In genomic region chr4:149896428-149896827, GRCh38 we compare ENCODE assay signal across 9 cellular contexts.
DNase-seq lines count a peak whose midpoint lies in the region; ATAC-seq, FAIRE-seq and TF ChIP-seq lines count a peak whose summit lies in the region.
"Had no signal": no experiment of that assay in that cellular context is flagged by ENCODE, and none has a peak within 500 bp of the region (broad histone marks: within the 10 kb centered on the region; RNA-seq: fewer than 3 reads in every experiment).

No MANE protein-coding gene starts in this region.

- ATAC-seq in HG02885 (IDR thresholded peaks at IDR 0.05; ENCODE audit: poor library complexity, unreplicated experiment) (peak; percentile 44), GM21717 (IDR thresholded peaks at IDR 0.05; ENCODE audit: unreplicated experiment) (no peak)
- ATAC-seq: stimulated activated naive CD8-positive, alpha-beta T cell treated with anti-CD3 and anti-CD28 coated beads, Interleukin-15, Interleukin-2, amounts not matched to agents 100 U/mL and 50 U/mL, for 24 hours had no signal

- DNase-seq in COLO829 (ENCODE audit: low spot score): peak; percentile 59
- peak; percentile 55 for DNase-seq in left kidney (ENCODE audit: low read depth, low spot score)
- DNase-seq in stimulated activated CD4-positive, alpha-beta T cell treated with anti-CD3 and anti-CD28 coated beads, Interleukin-15, amount 100 ng/mL, for 24 hours: no peak
- no peak for DNase-seq in iPS-NIHi11 (ENCODE audit: low spot score)
- no peak for DNase-seq in GM12892 (ENCODE audit: insufficient read length)
- DNase-seq: stimulated activated naive CD8-positive, alpha-beta T cell treated with anti-CD3 and anti-CD28 coated beads, Interleukin-15, Interleukin-2, amounts not matched to agents 100 U/mL and 50 U/mL, for 24 hours had no signal

- TF ChIP-seq CTCF in WI38 (IDR thresholded peaks at IDR 0.05; ENCODE audit: low read depth, low read length): peak; percentile 58

- FAIRE-seq in GM12892 (lab: Jason Lieb, UNC): no peak

- no peak overlapping the region for H3K4me3 ChIP-seq in WI38 (ENCODE audit: low read depth, low read length)

- no peak for TF ChIP-seq POLR2A in GM12892 (IDR thresholded peaks at IDR 0.05; ENCODE audit: low read depth, low read length)

Comparison
In these comparisons a context has a peak if more than half of its experiments do, and no peak if none do; other contexts are left out.
1. DNase-seq: peak in COLO829 (single experiment) and left kidney (single experiment); none in stimulated activated CD4-positive, alpha-beta T cell treated with anti-CD3 and anti-CD28 coated beads, Interleukin-15, amount 100 ng/mL, for 24 hours (single experiment), iPS-NIHi11 (single experiment) and GM12892 (single experiment).